ENCODE assay signal across 15 cellular contexts in genomic region chr1:178172939-178173338, GRCh38.
DNase-seq lines count a peak whose midpoint lies in the region; ATAC-seq and TF ChIP-seq lines count a peak whose summit lies in the region.
"Had no signal": no experiment of that assay in that cellular context is flagged by ENCODE, and none has a peak within 500 bp of the region (broad histone marks: within the 10 kb centered on the region; RNA-seq: fewer than 3 reads in every experiment).

No MANE protein-coding gene starts in this region.

- H3K27me3 ChIP-seq in IMR-90 (ENCODE audit: control insufficient read depth, insufficient read depth, low read length): no peaks in the 10 kb centered on the region

- H2BK5ac ChIP-seq in IMR-90 (ENCODE audit: low read depth, low read length, poor library complexity, severe bottlenecking): no peak overlapping the region

- H3K4me2 ChIP-seq in IMR-90 (ENCODE audit: low read depth, low read length): no peak overlapping the region

- no peak overlapping the region for H4K91ac ChIP-seq in IMR-90 (ENCODE audit: insufficient read depth, low read depth, low read length)

- H4K8ac ChIP-seq in IMR-90 (ENCODE audit: low read depth in 2 of 2, low read length in 2 of 2): no peak overlapping the region

- H2AK9ac ChIP-seq in IMR-90 (replicated peaks; ENCODE audit: low read depth, low read length, poor library complexity): no peak overlapping the region

- no peak overlapping the region for H3K9ac ChIP-seq in IMR-90 (ENCODE audit: low read depth, low read length)

- no peaks in the 10 kb centered on the region for H3K36me3 ChIP-seq in IMR-90 (ENCODE audit: control insufficient read depth, insufficient read depth, low read length)

- in situ Hi-C loops in IMR-90 (cut with MboI; ENCODE audit: low sequenced_read_pairs): no loop called here
- in situ Hi-C loops in astrocyte of the spinal cord (cut with HindIII; ENCODE audit: low sequenced_read_pairs): no loop called here

- H3K27ac ChIP-seq in IMR-90 (ENCODE audit: insufficient read depth, low read length): no peak overlapping the region
- no peak overlapping the region for H3K27ac ChIP-seq in coronary artery

- no peak overlapping the region for H2BK120ac ChIP-seq in IMR-90 (ENCODE audit: low read depth, low read length)

- peak; percentile 13 for DNase-seq in A172 (ENCODE audit: low spot score)
- DNase-seq in IMR-90: peak; percentile 62
- peak; percentile 58 for DNase-seq in astrocyte of the spinal cord (ENCODE audit: low read depth, low spot score)
- peak; percentile 90 for DNase-seq in glomerular visceral epithelial cell (ENCODE audit: extremely low spot score)
- no peak for DNase-seq in coronary artery (ENCODE audit: low spot score)
- DNase-seq in NCI-H1417 treated with DMSO at 0.1 percent for 48 hours (lab: John Stamatoyannopoulos, UW): no peak
- DNase-seq: activated B cell treated with CpG ODN at 0.5 μM for 24 hours; activated naive CD4-positive, alpha-beta T cell treated with anti-CD3 and anti-CD28 coated beads for 36 hours; CD8-positive, alpha-beta T cell; NCI-H748 treated with DMSO at 0.1 percent for 48 hours; small intestine had no signal

- H3K18ac ChIP-seq in IMR-90 (ENCODE audit: low read depth, low read length): no peak overlapping the region

- no peak for TF ChIP-seq POLR2A in IMR-90 (IDR thresholded peaks at IDR 0.05; ENCODE audit: low read depth, low read length)

- TF ChIP-seq CTCF in IMR-90 (conservative IDR thresholded peaks at IDR 0.05; ENCODE audit: low read depth, low read length) (no peak), astrocyte of the spinal cord (IDR thresholded peaks at IDR 0.05; ENCODE audit: low read depth, low read length) (no peak), coronary artery (IDR thresholded peaks at IDR 0.05) (no peak)

- H2AK5ac ChIP-seq in IMR-90 (ENCODE audit: low read depth, low read length): no peak overlapping the region

- no peak for TF ChIP-seq RAD21 in IMR-90 (IDR thresholded peaks at IDR 0.05; ENCODE audit: low read length)

- ATAC-seq in IMR-90 (ENCODE audit: low read depth) (no peak), GM19324 (IDR thresholded peaks at IDR 0.05; ENCODE audit: low FRiP score, unreplicated experiment) (no peak), GM18909 (IDR thresholded peaks at IDR 0.05; ENCODE audit: poor library complexity, unreplicated experiment) (no peak)
- ATAC-seq: CD8-positive, alpha-beta T cell; GM12878; HCT116 had no signal

- no CpG with 5 or more reads among the region's 3 CpGs for WGBS in IMR-90 (ENCODE audit: extremely low coverage in 2 of 2, insufficient read length in 1 of 2), 2 experiments

- no peak overlapping the region for H3K14ac ChIP-seq in IMR-90 (replicated peaks; ENCODE audit: low read depth, low read length)

- H2BK20ac ChIP-seq in IMR-90 (ENCODE audit: low read depth, low read length): peak overlapping the region; percentile 5; the same call in 1 of the 2 replicates

- H3K9me1 ChIP-seq in IMR-90 (ENCODE audit: insufficient read depth, low read length): peaks cover 3% of the 10 kb centered on the region

- H3K9me3 ChIP-seq in IMR-90 (ENCODE audit: control insufficient read depth, insufficient read depth, low read length): no peaks in the 10 kb centered on the region

- H3K4me1 ChIP-seq in IMR-90 (ENCODE audit: control insufficient read depth, insufficient read depth, low read length): no peaks in the 10 kb centered on the region

- no peak overlapping the region for H2BK15ac ChIP-seq in IMR-90 (ENCODE audit: low read depth, low read length)

- H3K79me1 ChIP-seq in IMR-90 (ENCODE audit: low read depth in 1 of 2, low read length in 2 of 2): peaks cover 13 to 38% of the 10 kb centered on the region in 2 experiments

- H3K4me3 ChIP-seq in IMR-90 (ENCODE audit: insufficient read depth, low read depth, low read length) (no peak overlapping the region), astrocyte of the spinal cord (ENCODE audit: low read depth, low read length) (no peak overlapping the region), coronary artery (no peak overlapping the region)
- H3K4me3 ChIP-seq: GM12878 had no signal

- POLR2A ChIA-PET in IMR-90 (lab: Charles Lee; ENCODE audit: unreplicated experiment): no interaction called here

- H2AFZ ChIP-seq in IMR-90 (replicated peaks; ENCODE audit: low read length, poor library complexity): no peak overlapping the region

- H3K23ac ChIP-seq in IMR-90 (ENCODE audit: low read depth, low read length): no peak overlapping the region

- no peak overlapping the region for H3K4ac ChIP-seq in IMR-90 (ENCODE audit: low read depth, low read length)

- dilution Hi-C loops in IMR-90 (cut with HindIII; ENCODE audit: low sequenced_read_pairs, unreplicated experiment): no loop called here

- no peak overlapping the region for H4K5ac ChIP-seq in IMR-90 (ENCODE audit: low read depth, low read length)

- CTCF ChIA-PET in IMR-90 (lab: Yijun Ruan, JAX): no interaction called here

- H4K20me1 ChIP-seq in IMR-90 (ENCODE audit: insufficient read depth, low read length): peaks cover 8% of the 10 kb centered on the region; the same call in 1 of the 2 replicates

- intact Hi-C loops in IMR-90 (cut with micrococcal nuclease): no loop called here

- BruUV-seq in IMR-90 (replicated peaks; lab: Mats Ljungman, UMichigan): no TSS peak

- no peak overlapping the region for H3K56ac ChIP-seq in IMR-90 (ENCODE audit: extremely low read depth, insufficient read depth, low read length)

TF ChIP-seq in IMR-90, 13 proteins besides CTCF, POLR2A, EP300 and RAD21:
- TF ChIP-seq MAZ (IDR thresholded peaks at IDR 0.05; ENCODE audit: borderline replicate concordance, low read depth, low read length) (no peak), USF2 (IDR thresholded peaks at IDR 0.05; ENCODE audit: low read depth, low read length) (no peak), RFX5 (IDR thresholded peaks at IDR 0.05; ENCODE audit: low read depth, low read length) (no peak), BHLHE40 (IDR thresholded peaks at IDR 0.05; ENCODE audit: low read depth, low read length) (no peak), MXI1 (IDR thresholded peaks at IDR 0.05; ENCODE audit: borderline replicate concordance, low read depth, low read length) (no peak), ELK1 (IDR thresholded peaks at IDR 0.05; ENCODE audit: borderline replicate concordance, low read depth, low read length) (no peak), CHD1 (IDR thresholded peaks at IDR 0.05; ENCODE audit: low read depth, low read length) (no peak), NFE2L2 (IDR thresholded peaks at IDR 0.05; ENCODE audit: low read depth, low read length) (no peak), CEBPB (IDR thresholded peaks at IDR 0.05; ENCODE audit: low read depth, low read length) (no peak), RCOR1 (IDR thresholded peaks at IDR 0.05; ENCODE audit: insufficient replicate concordance, low read length) (no peak), SMC3 (IDR thresholded peaks at IDR 0.05; ENCODE audit: low read depth, low read length) (no peak), MAFK (IDR thresholded peaks at IDR 0.05; ENCODE audit: low read depth, low read length) (no peak), FOS (IDR thresholded peaks at IDR 0.05; ENCODE audit: low read depth, low read length) (no peak)
TF ChIP-seq in IMR-90: peak in this region for 0.

Comparison
In these comparisons a context has a peak if more than half of its experiments do, and no peak if none do; other contexts are left out.
1. DNase-seq: peak in A172 (single experiment), IMR-90 (single experiment), astrocyte of the spinal cord (single experiment) and glomerular visceral epithelial cell (single experiment); none in coronary artery (single experiment) and NCI-H1417 treated with DMSO at 0.1 percent for 48 hours (single experiment).